8 cellular contexts compared by ENCODE assay signal in the genomic region with DNA sequence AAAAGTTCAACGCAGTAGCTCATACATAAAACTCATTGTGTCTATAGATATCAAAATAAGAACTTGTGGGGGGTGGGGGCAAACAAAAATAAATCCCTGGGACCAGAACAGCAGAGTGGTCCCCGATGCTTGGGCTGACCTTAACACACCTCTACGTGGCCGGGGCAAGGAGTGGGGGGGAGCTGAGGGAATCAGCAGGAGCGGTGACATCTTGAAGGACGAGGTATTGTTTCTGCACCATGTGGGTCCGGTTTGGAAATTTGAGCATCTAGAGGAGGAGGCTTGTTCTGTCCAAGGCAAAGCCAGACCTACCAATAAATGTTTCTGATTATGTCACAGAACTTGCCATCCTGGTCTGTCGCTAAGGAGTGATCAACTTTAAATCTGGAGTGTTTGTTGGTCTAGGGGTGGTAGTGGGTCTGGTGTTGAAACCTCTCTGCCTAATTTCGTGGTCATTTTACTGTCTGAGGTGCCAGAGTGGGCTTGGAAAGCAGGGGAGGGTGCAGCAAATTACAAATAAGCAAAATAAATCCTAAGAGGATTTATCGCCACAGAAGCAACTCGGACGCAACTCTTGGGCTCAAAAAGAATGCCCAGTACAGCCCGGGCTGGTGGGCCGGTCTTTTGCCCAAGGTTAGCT. TPM values are rescaled to one million over a fixed set of nuclear protein-coding genes. Genes with fewer than 3 reads are reported as not detected.
DNase-seq lines count a peak whose midpoint lies in the region; ATAC-seq, FAIRE-seq and TF ChIP-seq lines count a peak whose summit lies in the region.

No MANE protein-coding gene starts in this region.

- no peaks in the 10 kb centered on the region for H3K9me3 Mint-ChIP-seq in activated CD8-positive, alpha-beta T cell treated with anti-CD3 and anti-CD28 coated beads, Interleukin-2, amount 10 ng/mL, durations not matched to agents 7 days and 5 days (ENCODE audit: insufficient read depth)

- H3K36me3 Mint-ChIP-seq in activated CD8-positive, alpha-beta T cell treated with anti-CD3 and anti-CD28 coated beads, Interleukin-2, amount 10 ng/mL, durations not matched to agents 7 days and 5 days (ENCODE audit: low read depth), result no peaks in the 10 kb centered on the region

- peak overlapping the region; percentile 73 for H3K4me3 ChIP-seq in iPS-11a (ENCODE audit: low read depth, low read length)
- H3K4me3 ChIP-seq in stomach, result peak overlapping the region; percentile 86 to 97 (median 92)

- intact Hi-C loops in stomach (cut with DNase I; ENCODE audit: low total_unique reads), result no loop called here

- H3K9me3 ChIP-seq in stomach, result no peaks in the 10 kb centered on the region

- peak overlapping the region; percentile 57 for H3K27ac Mint-ChIP-seq in activated CD8-positive, alpha-beta T cell treated with anti-CD3 and anti-CD28 coated beads, Interleukin-2, amount 10 ng/mL, durations not matched to agents 7 days and 5 days

- peak; percentile 32 for DNase-seq in DMS53 (lab: John Stamatoyannopoulos, UW)
- no peak for DNase-seq in DMS53 treated with DMSO at 0.1 percent for 48 hours (lab: John Stamatoyannopoulos, UW; ENCODE audit: unreplicated experiment)
- DNase-seq in activated CD8-positive, alpha-beta T cell treated with anti-CD3 and anti-CD28 coated beads, Interleukin-2, amount 10 ng/mL, durations not matched to agents 7 days and 5 days, result no peak
- DNase-seq in stomach, result no peak
- DNase-seq in frontal cortex (ENCODE audit: low spot score in 2 of 2), result no peak
- DNase-seq in foreskin melanocyte, result no peak

- POLR2A ChIA-PET in activated CD8-positive, alpha-beta T cell treated with anti-CD3 and anti-CD28 coated beads, Interleukin-2, amount 10 ng/mL, durations not matched to agents 7 days and 5 days (lab: Charles Lee), result interaction anchor here (1.1 kb wide), 1 partner anchor 24 kb away, joined by 3 read pairs; no protein-coding TSS in a partner anchor

- H3K27ac ChIP-seq in stomach, result peak overlapping the region; percentile 94 to 99 (median 98)

- TF ChIP-seq EP300 in stomach (IDR thresholded peaks at IDR 0.05), result no peak

- H3K27me3 ChIP-seq in stomach, result no peaks in the 10 kb centered on the region

- peaks cover 40% of the 10 kb centered on the region for H3K4me1 Mint-ChIP-seq in activated CD8-positive, alpha-beta T cell treated with anti-CD3 and anti-CD28 coated beads, Interleukin-2, amount 10 ng/mL, durations not matched to agents 7 days and 5 days (ENCODE audit: low read depth)

- FAIRE-seq in frontal cortex (lab: Jason Lieb, UNC), result no peak

- H3K36me3 ChIP-seq in stomach, result no peaks in the 10 kb centered on the region

- ATAC-seq in activated CD8-positive, alpha-beta T cell treated with anti-CD3 and anti-CD28 coated beads, Interleukin-2, amount 10 ng/mL, durations not matched to agents 7 days and 5 days, result no peak
- no peak for ATAC-seq in HG03159 (IDR thresholded peaks at IDR 0.05; ENCODE audit: unreplicated experiment)

- TF ChIP-seq POLR2A in stomach (IDR thresholded peaks at IDR 0.05), result no peak

- no peak for TF ChIP-seq CTCF in stomach (IDR thresholded peaks at IDR 0.05)

- peaks cover 19 to 49% (median 37%) of the 10 kb centered on the region in 4 donors for H3K4me1 ChIP-seq in stomach

- H3K4me3 Mint-ChIP-seq in activated CD8-positive, alpha-beta T cell treated with anti-CD3 and anti-CD28 coated beads, Interleukin-2, amount 10 ng/mL, durations not matched to agents 7 days and 5 days, result peak overlapping the region; percentile 71

- WGBS in stomach, 5 donors, result 31 to 34% (median 32%) methylated on average over 14 of the region's 14 CpGs

- peaks cover 7% of the 10 kb centered on the region for H3K27me3 Mint-ChIP-seq in activated CD8-positive, alpha-beta T cell treated with anti-CD3 and anti-CD28 coated beads, Interleukin-2, amount 10 ng/mL, durations not matched to agents 7 days and 5 days (ENCODE audit: low read depth)

- CTCF ChIA-PET in activated CD8-positive, alpha-beta T cell treated with anti-CD3 and anti-CD28 coated beads, Interleukin-2, amount 10 ng/mL, durations not matched to agents 7 days and 5 days (lab: Charles Lee), result interaction anchor here (0.6 to 1.0 kb wide), 3 partner anchors 61 to 102 kb away, joined by 3 read pairs; no protein-coding TSS in a partner anchor

RNA-seq across cellular contexts. Expression of a gene that starts 0.8 kb away (rescaled TPM):
- total RNA-seq in activated CD8-positive, alpha-beta T cell treated with anti-CD3 and anti-CD28 coated beads, Interleukin-2, amount 10 ng/mL, durations not matched to agents 7 days and 5 days, result 10 to 100 TPM; 10.4 to 12.2 TPM
- total RNA-seq in stomach, result 10 to 100 TPM; 31.3 to 78.1 (median 67.0) TPM
- 10 to 100 TPM in 1 of 3 donors, 1 to 10 TPM in 2; 3.3 to 10.1 (median 7.3) TPM for polyA plus RNA-seq in stomach
- total RNA-seq in frontal cortex, result 174 TPM
